Comparison of ENCODE assay signal across 12 cellular contexts in the genomic region with DNA sequence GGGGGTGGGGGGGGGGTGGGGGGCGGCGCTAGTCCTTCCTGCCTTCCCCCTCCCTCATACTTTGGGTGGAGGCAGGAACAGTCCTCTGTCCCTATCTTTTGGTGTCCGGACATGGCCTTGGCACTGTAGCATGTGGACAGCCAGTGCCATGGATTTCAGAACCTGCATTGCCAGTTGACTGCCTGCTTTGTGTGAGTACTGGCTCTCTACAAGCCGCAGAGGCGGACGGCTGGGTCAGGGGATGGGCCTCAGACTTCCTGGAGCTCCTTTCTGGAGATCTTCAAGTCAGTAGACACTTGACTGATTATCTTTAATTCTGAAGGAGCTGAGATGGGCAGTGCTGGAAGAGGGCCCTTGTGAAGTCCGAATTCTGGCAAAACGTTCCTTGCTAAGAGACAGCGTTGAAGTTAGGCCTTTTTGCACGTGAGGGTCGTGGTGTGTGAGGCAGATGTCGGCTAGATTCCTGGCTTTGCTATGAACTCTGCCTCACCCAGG. TPM values are rescaled to one million over a fixed set of nuclear protein-coding genes. Genes with fewer than 3 reads are reported as not detected.
DNase-seq lines count a peak whose midpoint lies in the region; ATAC-seq and TF ChIP-seq lines count a peak whose summit lies in the region.
"Had no signal": no experiment of that assay in that cellular context is flagged by ENCODE, and none has a peak within 500 bp of the region (broad histone marks: within the 10 kb centered on the region; RNA-seq: fewer than 3 reads in every experiment).

No MANE protein-coding gene starts in this region.

- peaks cover 23% of the 10 kb centered on the region for H3K27me3 Mint-ChIP-seq in neural progenitor cell (ENCODE audit: insufficient read depth, low read depth)
- peaks cover 41% of the 10 kb centered on the region for H3K27me3 Mint-ChIP-seq in T-helper 2 cell treated with Interferon-gamma antibody and Interleukin-4, amounts not matched to agents 5 μg/mL and 100 μg/mL, for 36 hours (ENCODE audit: low read depth)

- peaks cover 5% of the 10 kb centered on the region for H3K9me3 Mint-ChIP-seq in neural progenitor cell
- no peaks in the 10 kb centered on the region for H3K9me3 Mint-ChIP-seq in T-helper 2 cell treated with Interferon-gamma antibody and Interleukin-4, amounts not matched to agents 5 μg/mL and 100 μg/mL, for 36 hours

- H3K36me3 ChIP-seq in neural progenitor cell (no peaks in the 10 kb centered on the region), vagina (no peaks in the 10 kb centered on the region)
- H3K36me3 ChIP-seq: neutrophil had no signal

- TF ChIP-seq CTCF in fibroblast of the aortic adventitia (IDR thresholded peaks at IDR 0.05; ENCODE audit: insufficient read depth, low read length) (no peak), neural progenitor cell (IDR thresholded peaks at IDR 0.05) (no peak), vagina (IDR thresholded peaks at IDR 0.05) (no peak)

- H3K4me3 ChIP-seq in fibroblast of the aortic adventitia (ENCODE audit: low read depth, low read length) (peak overlapping the region; percentile 81), neural progenitor cell (no peak overlapping the region), vagina (peak overlapping the region; percentile 52 to 58)
- H3K4me3 ChIP-seq: SK-N-MC had no signal

- no peak overlapping the region for H3K27ac Mint-ChIP-seq in neural progenitor cell
- no peak overlapping the region for H3K27ac Mint-ChIP-seq in T-helper 2 cell treated with Interferon-gamma antibody and Interleukin-4, amounts not matched to agents 5 μg/mL and 100 μg/mL, for 36 hours

- peaks cover 2% of the 10 kb centered on the region for H3K36me3 Mint-ChIP-seq in neural progenitor cell
- peaks cover 3% of the 10 kb centered on the region for H3K36me3 Mint-ChIP-seq in T-helper 2 cell treated with Interferon-gamma antibody and Interleukin-4, amounts not matched to agents 5 μg/mL and 100 μg/mL, for 36 hours (ENCODE audit: low read depth)

- peaks cover 31% of the 10 kb centered on the region for H3F3A ChIP-seq in neural progenitor cell (ENCODE audit: low read depth)

- intact Hi-C loops in vagina (cut with DNase I): loop anchor here (5.0 kb wide), 1 partner anchor 659 kb away; no protein-coding TSS in a partner anchor

- H3K4me2 ChIP-seq in neural progenitor cell: no peak overlapping the region

- H4K20me1 ChIP-seq in neural progenitor cell (ENCODE audit: low read depth): no peaks in the 10 kb centered on the region

- H3K27me3 ChIP-seq in neural progenitor cell: peaks cover 60% of the 10 kb centered on the region
- no peaks in the 10 kb centered on the region for H3K27me3 ChIP-seq in vagina

- no peak overlapping the region for H2AFZ ChIP-seq in neural progenitor cell (replicated peaks)

- no peaks in the 10 kb centered on the region for H3K79me2 ChIP-seq in neural progenitor cell (ENCODE audit: low read depth)

- H3K9me3 ChIP-seq in neural progenitor cell (ENCODE audit: low read depth): no peaks in the 10 kb centered on the region
- H3K9me3 ChIP-seq in vagina: no peaks in the 10 kb centered on the region
- H3K9me3 ChIP-seq: neutrophil had no signal

- no peak overlapping the region for H3K9ac ChIP-seq in neural progenitor cell

- peaks cover 38% of the 10 kb centered on the region for H3K4me1 Mint-ChIP-seq in neural progenitor cell
- peaks cover 15% of the 10 kb centered on the region for H3K4me1 Mint-ChIP-seq in T-helper 2 cell treated with Interferon-gamma antibody and Interleukin-4, amounts not matched to agents 5 μg/mL and 100 μg/mL, for 36 hours (ENCODE audit: low read depth)

- no peak overlapping the region for H3K4me3 Mint-ChIP-seq in neural progenitor cell
- H3K4me3 Mint-ChIP-seq in T-helper 2 cell treated with Interferon-gamma antibody and Interleukin-4, amounts not matched to agents 5 μg/mL and 100 μg/mL, for 36 hours: no peak overlapping the region

- DNase-seq in NCI-H510A treated with DMSO at 0.1 percent for 48 hours (lab: John Stamatoyannopoulos, UW) (peak; percentile 51), NCI-H510A (lab: John Stamatoyannopoulos, UW) (no peak), fibroblast of the aortic adventitia (ENCODE audit: low read depth) (peak; percentile 48), neural progenitor cell (ENCODE audit: low spot score) (peak; percentile 20), vagina (ENCODE audit: extremely low spot score in 2 of 2) (no peak), amniotic stem cell (lab: John Stamatoyannopoulos, UW) (no peak)
- no peak for DNase-seq in T-helper 2 cell treated with Interferon-gamma antibody and Interleukin-4, amounts not matched to agents 5 μg/mL and 100 μg/mL, for 36 hours (ENCODE audit: low spot score)
- DNase-seq: activated CD8-positive, alpha-beta memory T cell treated with anti-CD3 and anti-CD28 coated beads for 24 hours had no signal

- H3K27ac ChIP-seq in neural progenitor cell: no peak overlapping the region
- H3K27ac ChIP-seq in vagina: peak overlapping the region; percentile 68
- H3K27ac ChIP-seq: neutrophil, SK-N-MC had no signal

- TF ChIP-seq POLR2A in vagina (IDR thresholded peaks at IDR 0.05): no peak

- H3K4me1 ChIP-seq in neural progenitor cell (peaks cover 26% of the 10 kb centered on the region), vagina (peaks cover 29% of the 10 kb centered on the region)

- no peak for ATAC-seq in HG02759 (IDR thresholded peaks at IDR 0.05; ENCODE audit: unreplicated experiment)

RNA-seq across cellular contexts. Expression of a gene that starts 2.5 kb away (rescaled TPM):
- total RNA-seq in fibroblast of the aortic adventitia (ENCODE audit: low replicate concordance): 375 and 661 TPM in 2 replicates
- total RNA-seq in neural progenitor cell (ENCODE audit: low replicate concordance): 1.6 and 2.0 TPM in 2 replicates
- 136 TPM for total RNA-seq in vagina
- total RNA-seq: A673 had no signal

Comparison
In these comparisons a context has a peak if more than half of its experiments do, and no peak if none do; other contexts are left out.
1. DNase-seq: peak in NCI-H510A treated with DMSO at 0.1 percent for 48 hours (single experiment), fibroblast of the aortic adventitia (single experiment) and neural progenitor cell (single experiment); none in NCI-H510A (single experiment), vagina (0 of 2), amniotic stem cell (single experiment) and T-helper 2 cell treated with Interferon-gamma antibody and Interleukin-4, amounts not matched to agents 5 μg/mL and 100 μg/mL, for 36 hours (single experiment).
2. RNA of a gene that starts 2.5 kb away (total RNA-seq): 375 to 661 TPM in fibroblast of the aortic adventitia and 136 TPM in vagina (single experiment); 1.6 to 2.0 TPM in neural progenitor cell; every median in the first group is over 10 times any median in the second.